8 cellular contexts compared by ENCODE assay signal in genomic region chr5:139273322-139273571, GRCh38. TPM values are rescaled to one million over a fixed set of nuclear protein-coding genes. Genes with fewer than 3 reads are reported as not detected.
DNase-seq lines count a peak whose midpoint lies in the region; ATAC-seq lines count a peak whose summit lies in the region.

No MANE protein-coding gene starts in this region.

- peak overlapping the region; percentile 72 to 86 (median 81) for H3K4me3 ChIP-seq in subcutaneous abdominal adipose tissue (ENCODE audit: low read depth in 1 of 5, low read length in 5 of 5)

- peaks cover 6 to 40% (median 21%) of the 10 kb centered on the region in 5 donors for H3K4me1 ChIP-seq in subcutaneous abdominal adipose tissue (ENCODE audit: control insufficient read depth in 5 of 5, insufficient read depth in 5 of 5, low read length in 5 of 5)

- peak; percentile 37 for ATAC-seq in Right ventricle myocardium inferior
- peak in 1 of 2 donors; percentile 18 for ATAC-seq in activated naive CD4-positive, alpha-beta T cell treated with anti-CD3 and anti-CD28 coated beads, Interleukin-2, amount 50 U/mL, for 72 hours
- no peak for ATAC-seq in GM21825 (IDR thresholded peaks at IDR 0.05; ENCODE audit: unreplicated experiment)
- ATAC-seq in HG03342 (IDR thresholded peaks at IDR 0.05; ENCODE audit: unreplicated experiment) = no peak

- peak overlapping the region; percentile 87 for H3K27ac ChIP-seq in subcutaneous abdominal adipose tissue (ENCODE audit: low read depth, low read length)

- no peaks in the 10 kb centered on the region for H3K9me3 Mint-ChIP-seq in activated naive CD4-positive, alpha-beta T cell treated with anti-CD3 and anti-CD28 coated beads, Interleukin-2, amount 50 U/mL, for 72 hours

- H3K36me3 Mint-ChIP-seq in activated naive CD4-positive, alpha-beta T cell treated with anti-CD3 and anti-CD28 coated beads, Interleukin-2, amount 50 U/mL, for 72 hours = peaks cover 30 to 37% of the 10 kb centered on the region in 2 donors

- peak overlapping the region; percentile 70 to 87 (median 79) for H3K9ac ChIP-seq in subcutaneous abdominal adipose tissue (ENCODE audit: low read length in 5 of 5)

- intact Hi-C loops in Right ventricle myocardium inferior (cut with DNase I) (loop anchor here (1.0 kb wide), 1 partner anchor 20 kb away; the partner anchor contains the start of gene MATR3), cardiac septum (cut with DNase I) (no loop called here)

- H3K36me3 ChIP-seq in subcutaneous abdominal adipose tissue (ENCODE audit: control insufficient read depth in 5 of 5, insufficient read depth in 5 of 5, low read length in 5 of 5) = peaks cover 0 to 6% (median 2%) of the 10 kb centered on the region in 5 donors

- H3K27ac Mint-ChIP-seq in activated naive CD4-positive, alpha-beta T cell treated with anti-CD3 and anti-CD28 coated beads, Interleukin-2, amount 50 U/mL, for 72 hours = peak overlapping the region; percentile 79 to 92

- no peak for DNase-seq in Right ventricle myocardium inferior (ENCODE audit: missing footprints)
- DNase-seq in cardiac septum (ENCODE audit: low spot score) = no peak
- DNase-seq in activated naive CD4-positive, alpha-beta T cell treated with anti-CD3 and anti-CD28 coated beads, Interleukin-2, amount 50 U/mL, for 72 hours (ENCODE audit: low spot score in 2 of 2) = peak in 1 of 2 donors; percentile 17
- DNase-seq in iPS-NIHi11 (ENCODE audit: low spot score) = peak; percentile 62
- DNase-seq in T-helper 9 cell = no peak

- no peaks in the 10 kb centered on the region for H3K27me3 ChIP-seq in subcutaneous abdominal adipose tissue (ENCODE audit: control insufficient read depth in 5 of 5, insufficient read depth in 4 of 5, low read length in 5 of 5)

- no peaks in the 10 kb centered on the region for H3K9me3 ChIP-seq in subcutaneous abdominal adipose tissue (ENCODE audit: control insufficient read depth in 5 of 5, low read length in 5 of 5)

RNA-seq across cellular contexts. Expression of gene MATR3, which starts 20.3 kb away (rescaled TPM):
- total RNA-seq in Right ventricle myocardium inferior (120 TPM), cardiac septum (170 TPM)
- 100 to 1,000 TPM; 160 to 182 TPM for total RNA-seq in activated naive CD4-positive, alpha-beta T cell treated with anti-CD3 and anti-CD28 coated beads, Interleukin-2, amount 50 U/mL, for 72 hours
